Comparison of ENCODE assay signal across 9 cellular contexts in genomic region chr19:35902870-35903475, GRCh38. TPM values are rescaled to one million over a fixed set of nuclear protein-coding genes. Genes with fewer than 3 reads are reported as not detected.
DNase-seq lines count a peak whose midpoint lies in the region; ATAC-seq, FAIRE-seq and TF ChIP-seq lines count a peak whose summit lies in the region.
"Had no signal": no experiment of that assay in that cellular context is flagged by ENCODE, and none has a peak within 500 bp of the region (broad histone marks: within the 10 kb centered on the region; RNA-seq: fewer than 3 reads in every experiment).

No MANE protein-coding gene starts in this region.

- H3K4me3 ChIP-seq in iPS-20b (ENCODE audit: low read length): peak overlapping the region; percentile 74
- H3K4me3 ChIP-seq in suprapubic skin: peak overlapping the region; percentile 21

- ATAC-seq in HG03439 (IDR thresholded peaks at IDR 0.05; ENCODE audit: unreplicated experiment): no peak

- TF ChIP-seq EP300 in suprapubic skin (IDR thresholded peaks at IDR 0.05): no peak

- 57% methylated on average over 9 of the region's 10 CpGs for WGBS in suprapubic skin

- peak overlapping the region; percentile 93 for H3K27ac Mint-ChIP-seq in activated T-cell treated with anti-CD3 and anti-CD28 coated beads, Interleukin-2, amount 50 U/mL, for 24 hours
- H3K27ac Mint-ChIP-seq in activated T-helper 2 cell treated with anti-CD3 and anti-CD28 coated beads, Interferon-gamma antibody, Interleukin-2, Interleukin-4, amounts not matched to agents 10 μg/mL and 5 μg/mL and 100 μg/mL, durations not matched to agents 14 hours and 24 hours and 36 hours: peak overlapping the region; percentile 92

- H3K4me3 Mint-ChIP-seq in activated T-cell treated with anti-CD3 and anti-CD28 coated beads, Interleukin-2, amount 50 U/mL, for 24 hours: peak overlapping the region; percentile 97
- peak overlapping the region; percentile 90 for H3K4me3 Mint-ChIP-seq in activated T-helper 2 cell treated with anti-CD3 and anti-CD28 coated beads, Interferon-gamma antibody, Interleukin-2, Interleukin-4, amounts not matched to agents 10 μg/mL and 5 μg/mL and 100 μg/mL, durations not matched to agents 14 hours and 24 hours and 36 hours (ENCODE audit: low read depth)

- intact Hi-C loops in activated T-helper 2 cell treated with anti-CD3 and anti-CD28 coated beads, Interferon-gamma antibody, Interleukin-2, Interleukin-4, amounts not matched to agents 10 μg/mL and 5 μg/mL and 100 μg/mL, durations not matched to agents 14 hours and 24 hours and 36 hours (cut with micrococcal nuclease): loop anchor here (1.0 to 5.0 kb wide), 3 partner anchors 94 to 190 kb away; partner anchors contain the start of gene SDHAF1
- intact Hi-C loops in head of caudate nucleus (cut with DNase I): no loop called here

- H3K27ac ChIP-seq in iPS-20b (ENCODE audit: low read length) (no peak overlapping the region), suprapubic skin (peak overlapping the region; percentile 11)

- H3K9me3 ChIP-seq in iPS-20b (ENCODE audit: insufficient read depth, low read depth, low read length): no peaks in the 10 kb centered on the region
- no peaks in the 10 kb centered on the region for H3K9me3 ChIP-seq in suprapubic skin

- peak overlapping the region; percentile 77; the same call in 1 of the 2 replicates for H3K9ac ChIP-seq in iPS-20b (ENCODE audit: low read depth, low read length)

- no peak for TF ChIP-seq CTCF in suprapubic skin (IDR thresholded peaks at IDR 0.05)

- H3K9me3 Mint-ChIP-seq in activated T-cell treated with anti-CD3 and anti-CD28 coated beads, Interleukin-2, amount 50 U/mL, for 24 hours: no peaks in the 10 kb centered on the region
- no peaks in the 10 kb centered on the region for H3K9me3 Mint-ChIP-seq in activated T-helper 2 cell treated with anti-CD3 and anti-CD28 coated beads, Interferon-gamma antibody, Interleukin-2, Interleukin-4, amounts not matched to agents 10 μg/mL and 5 μg/mL and 100 μg/mL, durations not matched to agents 14 hours and 24 hours and 36 hours

- no peak for TF ChIP-seq POLR2A in suprapubic skin (IDR thresholded peaks at IDR 0.05)
- TF ChIP-seq POLR2A in H54 (IDR thresholded peaks at IDR 0.05; ENCODE audit: low read depth, low read length): no peak

- peaks cover 18% of the 10 kb centered on the region for H3K27me3 ChIP-seq in iPS-20b (ENCODE audit: insufficient read depth, low read length)
- no peaks in the 10 kb centered on the region for H3K27me3 ChIP-seq in suprapubic skin

- no peaks in the 10 kb centered on the region for H3K27me3 Mint-ChIP-seq in activated T-cell treated with anti-CD3 and anti-CD28 coated beads, Interleukin-2, amount 50 U/mL, for 24 hours
- no peaks in the 10 kb centered on the region for H3K27me3 Mint-ChIP-seq in activated T-helper 2 cell treated with anti-CD3 and anti-CD28 coated beads, Interferon-gamma antibody, Interleukin-2, Interleukin-4, amounts not matched to agents 10 μg/mL and 5 μg/mL and 100 μg/mL, durations not matched to agents 14 hours and 24 hours and 36 hours (ENCODE audit: low read depth)

- H3K4me1 ChIP-seq in iPS-20b (ENCODE audit: insufficient read depth, low read length) (peaks cover 7% of the 10 kb centered on the region), suprapubic skin (peaks cover 44% of the 10 kb centered on the region)

- H3K36me3 Mint-ChIP-seq in activated T-cell treated with anti-CD3 and anti-CD28 coated beads, Interleukin-2, amount 50 U/mL, for 24 hours (ENCODE audit: low read depth): peaks cover 25% of the 10 kb centered on the region
- H3K36me3 Mint-ChIP-seq in activated T-helper 2 cell treated with anti-CD3 and anti-CD28 coated beads, Interferon-gamma antibody, Interleukin-2, Interleukin-4, amounts not matched to agents 10 μg/mL and 5 μg/mL and 100 μg/mL, durations not matched to agents 14 hours and 24 hours and 36 hours (ENCODE audit: low read depth): peaks cover 24% of the 10 kb centered on the region

- H3K4me1 Mint-ChIP-seq in activated T-cell treated with anti-CD3 and anti-CD28 coated beads, Interleukin-2, amount 50 U/mL, for 24 hours (ENCODE audit: low read depth): peaks cover 56% of the 10 kb centered on the region
- H3K4me1 Mint-ChIP-seq in activated T-helper 2 cell treated with anti-CD3 and anti-CD28 coated beads, Interferon-gamma antibody, Interleukin-2, Interleukin-4, amounts not matched to agents 10 μg/mL and 5 μg/mL and 100 μg/mL, durations not matched to agents 14 hours and 24 hours and 36 hours (ENCODE audit: low read depth): peaks cover 43% of the 10 kb centered on the region

- FAIRE-seq in H54 (lab: Jason Lieb, UNC): no peak
- FAIRE-seq: D721Med had no signal

- no peak for DNase-seq in activated T-cell treated with anti-CD3 and anti-CD28 coated beads, Interleukin-2, amount 50 U/mL, for 24 hours
- DNase-seq in activated T-cell treated with anti-CD3 and anti-CD28 coated beads, Interleukin-2, amount 50 U/mL, for 1 hour: no peak
- no peak for DNase-seq in activated T-helper 2 cell treated with anti-CD3 and anti-CD28 coated beads, Interferon-gamma antibody, Interleukin-2, Interleukin-4, amounts not matched to agents 10 μg/mL and 5 μg/mL and 100 μg/mL, durations not matched to agents 14 hours and 24 hours and 36 hours (ENCODE audit: low spot score)
- no peak for DNase-seq in suprapubic skin (ENCODE audit: low spot score in 2 of 2)
- DNase-seq in H54 (ENCODE audit: insufficient read length, low spot score): no peak
- DNase-seq in head of caudate nucleus: no peak

- H3K36me3 ChIP-seq in iPS-20b (ENCODE audit: insufficient read depth, low read depth, low read length) (0 out of 2 replicates have a peak, but pooled peaks cover 3% of the 10 kb centered on the region), suprapubic skin (no peaks in the 10 kb centered on the region)

RNA-seq across cellular contexts. Expression of gene HCST, which starts 0.6 kb away (rescaled TPM):
- total RNA-seq in activated T-helper 2 cell treated with anti-CD3 and anti-CD28 coated beads, Interferon-gamma antibody, Interleukin-2, Interleukin-4, amounts not matched to agents 10 μg/mL and 5 μg/mL and 100 μg/mL, durations not matched to agents 14 hours and 24 hours and 36 hours: 53.9 and 57.2 TPM in 2 replicates
- total RNA-seq in suprapubic skin: 1 to 10 TPM in 1 of 4 donors, not detected in 3; 8.3 TPM

RNA-seq across cellular contexts. Expression of gene NFKBID, which starts 2.6 kb away (rescaled TPM):
- 109 and 117 TPM in 2 replicates for total RNA-seq in activated T-helper 2 cell treated with anti-CD3 and anti-CD28 coated beads, Interferon-gamma antibody, Interleukin-2, Interleukin-4, amounts not matched to agents 10 μg/mL and 5 μg/mL and 100 μg/mL, durations not matched to agents 14 hours and 24 hours and 36 hours
- total RNA-seq in suprapubic skin: 10 to 100 TPM in 1 of 4 donors, 1 to 10 TPM in 3; 3.7 to 15.7 (median 6.9) TPM

RNA-seq across cellular contexts. Expression of gene TYROBP, which starts 5.1 kb away (rescaled TPM):
- total RNA-seq in activated T-helper 2 cell treated with anti-CD3 and anti-CD28 coated beads, Interferon-gamma antibody, Interleukin-2, Interleukin-4, amounts not matched to agents 10 μg/mL and 5 μg/mL and 100 μg/mL, durations not matched to agents 14 hours and 24 hours and 36 hours: 0.39 TPM in 1 of 2 replicates, not detected in the other
- total RNA-seq in suprapubic skin: 10 to 100 TPM; 12.4 to 29.4 (median 15.6) TPM

RNA-seq across cellular contexts. Expression of gene LRFN3, which starts 33.2 kb away (rescaled TPM):
- total RNA-seq in activated T-helper 2 cell treated with anti-CD3 and anti-CD28 coated beads, Interferon-gamma antibody, Interleukin-2, Interleukin-4, amounts not matched to agents 10 μg/mL and 5 μg/mL and 100 μg/mL, durations not matched to agents 14 hours and 24 hours and 36 hours: 10.7 and 10.8 TPM in 2 replicates
- 10 to 100 TPM; 10.9 to 18.3 (median 12.8) TPM for total RNA-seq in suprapubic skin

RNA-seq across cellular contexts. Expression of gene APLP1, which starts 34.6 kb away (rescaled TPM):
- total RNA-seq in activated T-helper 2 cell treated with anti-CD3 and anti-CD28 coated beads, Interferon-gamma antibody, Interleukin-2, Interleukin-4, amounts not matched to agents 10 μg/mL and 5 μg/mL and 100 μg/mL, durations not matched to agents 14 hours and 24 hours and 36 hours: 1.2 and 1.4 TPM in 2 replicates
- total RNA-seq in suprapubic skin: 1 to 10 TPM in 2 of 4 donors, under 1 TPM in 2; 0.64 to 1.6 (median 0.96) TPM
